In genomic region chr17:43572368-43572980, GRCh38 we compare ENCODE assay signal across 2 cellular contexts.
TF ChIP-seq lines count a peak whose summit lies in the region.

No MANE protein-coding gene starts in this region.

TF ChIP-seq in HepG2, 621 proteins besides CTCF, POLR2A, EP300 and RAD21 (continued from another document and continues in another):
- TF ChIP-seq ZNF605 (CRISPR knock-in tag; IDR thresholded peaks at IDR 0.05): 0 out of 2 replicates have a peak, but pooled peaks have one; percentile 46
- TF ChIP-seq RFX1 (IDR thresholded peaks at IDR 0.05): no peak
- TF ChIP-seq ZFY (CRISPR knock-in tag; IDR thresholded peaks at IDR 0.05): no peak
- TF ChIP-seq, protein P1, sequence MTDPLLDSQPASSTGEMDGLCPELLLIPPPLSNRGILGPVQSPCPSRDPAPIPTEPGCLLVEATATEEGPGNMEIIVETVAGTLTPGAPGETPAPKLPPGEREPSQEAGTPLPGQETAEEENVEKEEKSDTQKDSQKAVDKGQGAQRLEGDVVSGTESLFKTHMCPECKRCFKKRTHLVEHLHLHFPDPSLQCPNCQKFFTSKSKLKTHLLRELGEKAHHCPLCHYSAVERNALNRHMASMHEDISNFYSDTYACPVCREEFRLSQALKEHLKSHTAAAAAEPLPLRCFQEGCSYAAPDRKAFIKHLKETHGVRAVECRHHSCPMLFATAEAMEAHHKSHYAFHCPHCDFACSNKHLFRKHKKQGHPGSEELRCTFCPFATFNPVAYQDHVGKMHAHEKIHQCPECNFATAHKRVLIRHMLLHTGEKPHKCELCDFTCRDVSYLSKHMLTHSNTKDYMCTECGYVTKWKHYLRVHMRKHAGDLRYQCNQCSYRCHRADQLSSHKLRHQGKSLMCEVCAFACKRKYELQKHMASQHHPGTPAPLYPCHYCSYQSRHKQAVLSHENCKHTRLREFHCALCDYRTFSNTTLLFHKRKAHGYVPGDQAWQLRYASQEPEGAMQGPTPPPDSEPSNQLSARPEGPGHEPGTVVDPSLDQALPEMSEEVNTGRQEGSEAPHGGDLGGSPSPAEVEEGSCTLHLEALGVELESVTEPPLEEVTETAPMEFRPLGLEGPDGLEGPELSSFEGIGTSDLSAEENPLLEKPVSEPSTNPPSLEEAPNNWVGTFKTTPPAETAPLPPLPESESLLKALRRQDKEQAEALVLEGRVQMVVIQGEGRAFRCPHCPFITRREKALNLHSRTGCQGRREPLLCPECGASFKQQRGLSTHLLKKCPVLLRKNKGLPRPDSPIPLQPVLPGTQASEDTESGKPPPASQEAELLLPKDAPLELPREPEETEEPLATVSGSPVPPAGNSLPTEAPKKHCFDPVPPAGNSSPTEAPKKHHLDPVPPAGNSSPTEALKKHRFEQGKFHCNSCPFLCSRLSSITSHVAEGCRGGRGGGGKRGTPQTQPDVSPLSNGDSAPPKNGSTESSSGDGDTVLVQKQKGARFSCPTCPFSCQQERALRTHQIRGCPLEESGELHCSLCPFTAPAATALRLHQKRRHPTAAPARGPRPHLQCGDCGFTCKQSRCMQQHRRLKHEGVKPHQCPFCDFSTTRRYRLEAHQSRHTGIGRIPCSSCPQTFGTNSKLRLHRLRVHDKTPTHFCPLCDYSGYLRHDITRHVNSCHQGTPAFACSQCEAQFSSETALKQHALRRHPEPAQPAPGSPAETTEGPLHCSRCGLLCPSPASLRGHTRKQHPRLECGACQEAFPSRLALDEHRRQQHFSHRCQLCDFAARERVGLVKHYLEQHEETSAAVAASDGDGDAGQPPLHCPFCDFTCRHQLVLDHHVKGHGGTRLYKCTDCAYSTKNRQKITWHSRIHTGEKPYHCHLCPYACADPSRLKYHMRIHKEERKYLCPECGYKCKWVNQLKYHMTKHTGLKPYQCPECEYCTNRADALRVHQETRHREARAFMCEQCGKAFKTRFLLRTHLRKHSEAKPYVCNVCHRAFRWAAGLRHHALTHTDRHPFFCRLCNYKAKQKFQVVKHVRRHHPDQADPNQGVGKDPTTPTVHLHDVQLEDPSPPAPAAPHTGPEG (CRISPR knock-in tag; IDR thresholded peaks at IDR 0.05): no peak
- TF ChIP-seq CCAR2 (optimal IDR thresholded peaks at IDR 0.05; ENCODE audit: low read depth, low read length): peak; percentile 53
- peak; percentile 91 for TF ChIP-seq TCF7 (IDR thresholded peaks at IDR 0.05; ENCODE audit: low read depth)
- TF ChIP-seq ZBTB26 (CRISPR knock-in tag; IDR thresholded peaks at IDR 0.05; ENCODE audit: borderline replicate concordance): no peak
- no peak for TF ChIP-seq PBX2 (CRISPR knock-in tag; IDR thresholded peaks at IDR 0.05)
- TF ChIP-seq SNAPC5 (CRISPR knock-in tag; IDR thresholded peaks at IDR 0.05; ENCODE audit: borderline replicate concordance): no peak
- TF ChIP-seq POGZ (CRISPR knock-in tag; IDR thresholded peaks at IDR 0.05): no peak
- TF ChIP-seq HNF4G (IDR thresholded peaks at IDR 0.05; ENCODE audit: borderline replicate concordance, low read depth, low read length): peak; percentile 66; the same call in 1 of the 2 replicates
- no peak for TF ChIP-seq HNF4G (CRISPR knock-in tag; IDR thresholded peaks at IDR 0.05; ENCODE audit: borderline replicate concordance, low read depth)
- no peak for TF ChIP-seq ZNF547 (CRISPR knock-in tag; IDR thresholded peaks at IDR 0.05)
- TF ChIP-seq, protein P2, sequence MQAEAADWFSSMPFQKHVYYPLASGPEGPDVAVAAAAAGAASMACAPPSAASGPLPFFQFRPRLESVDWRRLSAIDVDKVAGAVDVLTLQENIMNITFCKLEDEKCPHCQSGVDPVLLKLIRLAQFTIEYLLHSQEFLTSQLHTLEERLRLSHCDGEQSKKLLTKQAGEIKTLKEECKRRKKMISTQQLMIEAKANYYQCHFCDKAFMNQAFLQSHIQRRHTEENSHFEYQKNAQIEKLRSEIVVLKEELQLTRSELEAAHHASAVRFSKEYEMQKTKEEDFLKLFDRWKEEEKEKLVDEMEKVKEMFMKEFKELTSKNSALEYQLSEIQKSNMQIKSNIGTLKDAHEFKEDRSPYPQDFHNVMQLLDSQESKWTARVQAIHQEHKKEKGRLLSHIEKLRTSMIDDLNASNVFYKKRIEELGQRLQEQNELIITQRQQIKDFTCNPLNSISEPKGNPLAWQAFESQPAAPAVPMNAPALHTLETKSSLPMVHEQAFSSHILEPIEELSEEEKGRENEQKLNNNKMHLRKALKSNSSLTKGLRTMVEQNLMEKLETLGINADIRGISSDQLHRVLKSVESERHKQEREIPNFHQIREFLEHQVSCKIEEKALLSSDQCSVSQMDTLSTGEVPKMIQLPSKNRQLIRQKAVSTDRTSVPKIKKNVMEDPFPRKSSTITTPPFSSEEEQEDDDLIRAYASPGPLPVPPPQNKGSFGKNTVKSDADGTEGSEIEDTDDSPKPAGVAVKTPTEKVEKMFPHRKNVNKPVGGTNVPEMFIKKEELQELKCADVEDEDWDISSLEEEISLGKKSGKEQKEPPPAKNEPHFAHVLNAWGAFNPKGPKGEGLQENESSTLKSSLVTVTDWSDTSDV (CRISPR knock-in tag; IDR thresholded peaks at IDR 0.05): no peak
- no peak for TF ChIP-seq SALL2 (CRISPR knock-in tag; IDR thresholded peaks at IDR 0.05)
- no peak for TF ChIP-seq ZNF263 (CRISPR knock-in tag; IDR thresholded peaks at IDR 0.05)
- TF ChIP-seq PITX1 (CRISPR knock-in tag; IDR thresholded peaks at IDR 0.05): 0 out of 2 replicates have a peak, but pooled peaks have one; percentile 14

TF ChIP-seq in K562, 482 proteins besides CTCF, POLR2A, EP300 and RAD21 (continued from another document and continues in another):
- TF ChIP-seq, protein P3, sequence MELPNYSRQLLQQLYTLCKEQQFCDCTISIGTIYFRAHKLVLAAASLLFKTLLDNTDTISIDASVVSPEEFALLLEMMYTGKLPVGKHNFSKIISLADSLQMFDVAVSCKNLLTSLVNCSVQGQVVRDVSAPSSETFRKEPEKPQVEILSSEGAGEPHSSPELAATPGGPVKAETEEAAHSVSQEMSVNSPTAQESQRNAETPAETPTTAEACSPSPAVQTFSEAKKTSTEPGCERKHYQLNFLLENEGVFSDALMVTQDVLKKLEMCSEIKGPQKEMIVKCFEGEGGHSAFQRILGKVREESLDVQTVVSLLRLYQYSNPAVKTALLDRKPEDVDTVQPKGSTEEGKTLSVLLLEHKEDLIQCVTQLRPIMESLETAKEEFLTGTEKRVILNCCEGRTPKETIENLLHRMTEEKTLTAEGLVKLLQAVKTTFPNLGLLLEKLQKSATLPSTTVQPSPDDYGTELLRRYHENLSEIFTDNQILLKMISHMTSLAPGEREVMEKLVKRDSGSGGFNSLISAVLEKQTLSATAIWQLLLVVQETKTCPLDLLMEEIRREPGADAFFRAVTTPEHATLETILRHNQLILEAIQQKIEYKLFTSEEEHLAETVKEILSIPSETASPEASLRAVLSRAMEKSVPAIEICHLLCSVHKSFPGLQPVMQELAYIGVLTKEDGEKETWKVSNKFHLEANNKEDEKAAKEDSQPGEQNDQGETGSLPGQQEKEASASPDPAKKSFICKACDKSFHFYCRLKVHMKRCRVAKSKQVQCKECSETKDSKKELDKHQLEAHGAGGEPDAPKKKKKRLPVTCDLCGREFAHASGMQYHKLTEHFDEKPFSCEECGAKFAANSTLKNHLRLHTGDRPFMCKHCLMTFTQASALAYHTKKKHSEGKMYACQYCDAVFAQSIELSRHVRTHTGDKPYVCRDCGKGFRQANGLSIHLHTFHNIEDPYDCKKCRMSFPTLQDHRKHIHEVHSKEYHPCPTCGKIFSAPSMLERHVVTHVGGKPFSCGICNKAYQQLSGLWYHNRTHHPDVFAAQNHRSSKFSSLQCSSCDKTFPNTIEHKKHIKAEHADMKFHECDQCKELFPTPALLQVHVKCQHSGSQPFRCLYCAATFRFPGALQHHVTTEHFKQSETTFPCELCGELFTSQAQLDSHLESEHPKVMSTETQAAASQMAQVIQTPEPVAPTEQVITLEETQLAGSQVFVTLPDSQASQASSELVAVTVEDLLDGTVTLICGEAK (IDR thresholded peaks at IDR 0.05): no peak
- TF ChIP-seq, protein P3 (CRISPR knock-in tag; IDR thresholded peaks at IDR 0.05): no peak
- TF ChIP-seq, protein P4, sequence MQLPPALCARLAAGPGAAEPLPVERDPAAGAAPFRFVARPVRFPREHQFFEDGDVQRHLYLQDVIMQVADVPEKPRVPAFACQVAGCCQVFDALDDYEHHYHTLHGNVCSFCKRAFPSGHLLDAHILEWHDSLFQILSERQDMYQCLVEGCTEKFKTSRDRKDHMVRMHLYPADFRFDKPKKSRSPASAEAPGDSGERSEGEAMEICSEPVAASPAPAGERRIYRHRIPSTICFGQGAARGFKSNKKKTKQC (CRISPR knock-in tag; IDR thresholded peaks at IDR 0.05): no peak
- TF ChIP-seq PPARD (CRISPR knock-in tag; IDR thresholded peaks at IDR 0.05): no peak
- TF ChIP-seq GATA2 (CRISPR knock-in tag; IDR thresholded peaks at IDR 0.05): peak; percentile 47
- TF ChIP-seq RUNX1 (IDR thresholded peaks at IDR 0.05; ENCODE audit: low read depth): no peak
- TF ChIP-seq HDAC8 (tag; IDR thresholded peaks at IDR 0.05): no peak
- TF ChIP-seq ARNT (IDR thresholded peaks at IDR 0.05): no peak
- no peak for TF ChIP-seq BDP1 (IDR thresholded peaks at IDR 0.05; ENCODE audit: insufficient read depth, insufficient read length)
- no peak for TF ChIP-seq FOXA3 (CRISPR knock-in tag; conservative IDR thresholded peaks at IDR 0.05 in 1 of 2, IDR thresholded peaks at IDR 0.05 in 1 of 2)
- TF ChIP-seq ZFPM2 (CRISPR knock-in tag; IDR thresholded peaks at IDR 0.05): no peak
- TF ChIP-seq ZNF212 (CRISPR knock-in tag; IDR thresholded peaks at IDR 0.05): no peak
- no peak for TF ChIP-seq ZFX (CRISPR knock-in tag; IDR thresholded peaks at IDR 0.05)
- peak; percentile 78 for TF ChIP-seq TCF7L2 (IDR thresholded peaks at IDR 0.05; ENCODE audit: low read depth, low read length)
- peak; percentile 79 for TF ChIP-seq FOSL1 (tag; conservative IDR thresholded peaks at IDR 0.05)
- no peak for TF ChIP-seq ATF6 (CRISPR knock-in tag; IDR thresholded peaks at IDR 0.05)
- no peak for TF ChIP-seq SRSF9 (IDR thresholded peaks at IDR 0.05; ENCODE audit: borderline replicate concordance, low read depth, low read length)
- no peak for TF ChIP-seq CTBP1 (IDR thresholded peaks at IDR 0.05; ENCODE audit: borderline replicate concordance)
- TF ChIP-seq HDAC1 (IDR thresholded peaks at IDR 0.05): no peak
- TF ChIP-seq, protein P5, sequence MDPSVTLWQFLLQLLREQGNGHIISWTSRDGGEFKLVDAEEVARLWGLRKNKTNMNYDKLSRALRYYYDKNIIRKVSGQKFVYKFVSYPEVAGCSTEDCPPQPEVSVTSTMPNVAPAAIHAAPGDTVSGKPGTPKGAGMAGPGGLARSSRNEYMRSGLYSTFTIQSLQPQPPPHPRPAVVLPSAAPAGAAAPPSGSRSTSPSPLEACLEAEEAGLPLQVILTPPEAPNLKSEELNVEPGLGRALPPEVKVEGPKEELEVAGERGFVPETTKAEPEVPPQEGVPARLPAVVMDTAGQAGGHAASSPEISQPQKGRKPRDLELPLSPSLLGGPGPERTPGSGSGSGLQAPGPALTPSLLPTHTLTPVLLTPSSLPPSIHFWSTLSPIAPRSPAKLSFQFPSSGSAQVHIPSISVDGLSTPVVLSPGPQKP (CRISPR knock-in tag; IDR thresholded peaks at IDR 0.05): no peak
- TF ChIP-seq ZNF24 (IDR thresholded peaks at IDR 0.05): peak; percentile 85
- TF ChIP-seq, protein P6, sequence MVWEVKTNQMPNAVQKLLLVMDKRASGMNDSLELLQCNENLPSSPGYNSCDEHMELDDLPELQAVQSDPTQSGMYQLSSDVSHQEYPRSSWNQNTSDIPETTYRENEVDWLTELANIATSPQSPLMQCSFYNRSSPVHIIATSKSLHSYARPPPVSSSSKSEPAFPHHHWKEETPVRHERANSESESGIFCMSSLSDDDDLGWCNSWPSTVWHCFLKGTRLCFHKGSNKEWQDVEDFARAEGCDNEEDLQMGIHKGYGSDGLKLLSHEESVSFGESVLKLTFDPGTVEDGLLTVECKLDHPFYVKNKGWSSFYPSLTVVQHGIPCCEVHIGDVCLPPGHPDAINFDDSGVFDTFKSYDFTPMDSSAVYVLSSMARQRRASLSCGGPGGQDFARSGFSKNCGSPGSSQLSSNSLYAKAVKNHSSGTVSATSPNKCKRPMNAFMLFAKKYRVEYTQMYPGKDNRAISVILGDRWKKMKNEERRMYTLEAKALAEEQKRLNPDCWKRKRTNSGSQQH (CRISPR knock-in tag; IDR thresholded peaks at IDR 0.05): no peak
- TF ChIP-seq NFATC3 (IDR thresholded peaks at IDR 0.05): no peak
- peak; percentile 95; the same call in 1 of the 2 replicates for TF ChIP-seq TCF7 (IDR thresholded peaks at IDR 0.05; ENCODE audit: borderline replicate concordance)
- no peak for TF ChIP-seq ZNF197 (CRISPR knock-in tag; IDR thresholded peaks at IDR 0.05; ENCODE audit: low read depth)
- TF ChIP-seq RBM25 (IDR thresholded peaks at IDR 0.05; ENCODE audit: low read depth, low read length, severe bottlenecking): peak; percentile 10
- TF ChIP-seq PTTG1 (tag; IDR thresholded peaks at IDR 0.05; ENCODE audit: low read depth): no peak
